Comparison of ENCODE assay signal across 8 cellular contexts in the genomic region with DNA sequence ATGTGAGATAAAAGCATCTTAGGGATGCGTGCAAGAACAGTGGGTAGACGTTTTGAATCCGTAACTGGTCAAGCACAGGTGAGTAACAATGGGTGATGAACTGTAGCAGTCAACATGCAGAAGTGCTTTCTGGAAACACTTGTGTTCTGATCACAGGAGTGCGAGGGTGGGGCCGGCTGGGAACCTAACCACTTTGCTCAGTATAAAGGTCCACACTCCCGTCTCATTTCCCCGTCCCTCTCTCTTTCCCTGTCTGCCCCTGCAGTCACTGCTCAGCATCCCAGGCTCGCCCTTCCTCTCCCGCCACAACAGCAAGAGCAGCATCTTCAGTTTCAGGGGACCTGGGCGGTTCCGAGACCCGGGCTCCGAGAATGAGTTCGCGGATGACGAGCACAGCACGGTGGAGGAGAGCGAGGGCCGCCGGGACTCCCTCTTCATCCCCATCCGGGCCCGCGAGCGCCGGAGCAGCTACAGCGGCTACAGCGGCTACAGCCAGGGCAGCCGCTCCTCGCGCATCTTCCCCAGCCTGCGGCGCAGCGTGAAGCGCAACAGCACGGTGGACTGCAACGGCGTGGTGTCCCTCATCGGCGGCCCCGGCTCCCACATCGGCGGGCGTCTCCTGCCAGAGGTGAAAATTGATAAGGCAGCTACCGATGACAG.
DNase-seq lines count a peak whose midpoint lies in the region; FAIRE-seq and TF ChIP-seq lines count a peak whose summit lies in the region.

No MANE protein-coding gene starts in this region.

- no peak for TF ChIP-seq CTCF in fibroblast of mammary gland (conservative IDR thresholded peaks at IDR 0.05; ENCODE audit: control insufficient read depth, insufficient read depth, low read depth, low read length)

- intact Hi-C loops in posterior vena cava (cut with DNase I) = no loop called here

- in situ Hi-C loops in G401 (cut with HindIII; ENCODE audit: low sequenced_read_pairs) = no loop called here

- no peak for FAIRE-seq in HTR-8/SVneo (lab: Jason Lieb, UNC)

- peak; percentile 69 for DNase-seq in G401 (ENCODE audit: low spot score)
- peak; percentile 33 for DNase-seq in activated T-cell treated with anti-CD3 and anti-CD28 coated beads for 24 hours (ENCODE audit: low read depth)
- DNase-seq in fibroblast of mammary gland (ENCODE audit: low read depth) = peak; percentile 29
- DNase-seq in posterior vena cava (ENCODE audit: low spot score) = peak; percentile 82
- no peak for DNase-seq in SIG-M5 (lab: John Stamatoyannopoulos, UW)
- no peak for DNase-seq in HuH-7.5 (ENCODE audit: low spot score)
- DNase-seq in NCI-H526 (lab: John Stamatoyannopoulos, UW) = no peak
- no peak for DNase-seq in HTR-8/SVneo (ENCODE audit: insufficient read length, low spot score)

- H3K4me3 ChIP-seq in fibroblast of mammary gland (ENCODE audit: control insufficient read depth, low read depth, low read length) = peak overlapping the region; percentile 35

Comparison
In these comparisons a context has a peak if more than half of its experiments do, and no peak if none do; other contexts are left out.
1. DNase-seq: peak in G401 (single experiment), activated T-cell treated with anti-CD3 and anti-CD28 coated beads for 24 hours (single experiment), fibroblast of mammary gland (single experiment) and posterior vena cava (single experiment); none in SIG-M5 (single experiment), HuH-7.5 (single experiment), NCI-H526 (0 of 2) and HTR-8/SVneo (single experiment).